8 cellular contexts compared by ENCODE assay signal in the genomic region with DNA sequence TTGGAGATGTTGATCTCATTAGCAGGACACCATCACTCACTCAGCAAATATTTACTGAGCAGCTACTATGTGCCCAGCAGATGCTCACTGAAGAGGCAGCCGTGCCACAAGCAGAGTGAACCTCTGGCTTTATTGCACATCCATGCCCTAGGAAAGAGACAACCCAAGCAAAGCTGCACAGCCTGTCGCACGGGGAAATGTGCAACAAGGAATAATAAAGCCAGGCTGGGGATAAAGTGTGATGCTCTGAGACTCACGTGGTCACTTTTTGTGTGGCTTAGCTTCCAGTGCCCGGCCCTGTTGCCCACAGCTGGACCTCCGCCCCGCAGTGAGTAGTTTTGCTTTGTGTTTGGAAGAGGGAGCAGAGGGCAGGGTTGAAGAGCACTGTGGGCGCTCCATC.
"Had no signal": no experiment of that assay in that cellular context is flagged by ENCODE, and none has a peak within 500 bp of the region (broad histone marks: within the 10 kb centered on the region; RNA-seq: fewer than 3 reads in every experiment).

No MANE protein-coding gene starts in this region.

- DNase-seq: GM23248, GOT3, H7, HFFc6 had no signal

- H3K27me3 Mint-ChIP-seq: IgD-negative memory B cell had no signal

- ATAC-seq: HCT116 had no signal

- H3K4me3 ChIP-seq: GM23248, HAP-1 had no signal

- H3K27ac Mint-ChIP-seq: IgD-negative memory B cell had no signal

- H3K36me3 ChIP-seq: HAP-1 had no signal

- H3K9me3 Mint-ChIP-seq: HFFc6 had no signal

- H3K4me1 ChIP-seq: HAP-1 had no signal

- H3K9me3 ChIP-seq: HAP-1 had no signal

- H3K27ac ChIP-seq: GM23248, HL-60 had no signal

- H3K4me3 Mint-ChIP-seq: HFFc6, IgD-negative memory B cell had no signal
